In genomic region chr11:73978576-73979086, GRCh38 we compare ENCODE assay signal across 13 cellular contexts. TPM values are rescaled to one million over a fixed set of nuclear protein-coding genes. Genes with fewer than 3 reads are reported as not detected.
DNase-seq lines count a peak whose midpoint lies in the region; ATAC-seq and TF ChIP-seq lines count a peak whose summit lies in the region.
"Had no signal": no experiment of that assay in that cellular context is flagged by ENCODE, and none has a peak within 500 bp of the region (broad histone marks: within the 10 kb centered on the region; RNA-seq: fewer than 3 reads in every experiment).

No MANE protein-coding gene starts in this region.

- no peak overlapping the region for H3K4me3 ChIP-seq in BE2C (ENCODE audit: low read depth, low read length)
- H3K4me3 ChIP-seq in right atrium auricular region: no peak overlapping the region
- H3K4me3 ChIP-seq: A549, PC-9, right lobe of liver had no signal

- CTCF ChIA-PET in activated CD8-positive, alpha-beta memory T cell treated with anti-CD3 and anti-CD28 coated beads, Interleukin-2, amount 10 ng/mL, durations not matched to agents 7 days and 5 days (lab: Charles Lee): interaction anchor here (1.0 to 3.0 kb wide), 2 partner anchors 16 to 27 kb away, joined by 3 to 13 read pairs; no protein-coding TSS in a partner anchor

- peaks cover 71% of the 10 kb centered on the region for H3K4me1 Mint-ChIP-seq in activated CD8-positive, alpha-beta memory T cell treated with anti-CD3 and anti-CD28 coated beads, Interleukin-2, amount 10 ng/mL, durations not matched to agents 7 days and 5 days
- peaks cover 68% of the 10 kb centered on the region for H3K4me1 Mint-ChIP-seq in T-helper 2 cell treated with Interferon-gamma antibody and Interleukin-4, amounts not matched to agents 5 μg/mL and 100 μg/mL, for 36 hours (ENCODE audit: low read depth)
- H3K4me1 Mint-ChIP-seq in endothelial cell (ENCODE audit: unreplicated experiment): peaks cover 27% of the 10 kb centered on the region
- H3K4me1 Mint-ChIP-seq in stimulated activated effector memory CD8-positive, alpha-beta T cell treated with anti-CD3 and anti-CD28 coated beads, Interleukin-12 subunit alpha, Interleukin-12 subunit beta, amount 100 ng/mL, for 72 hours: peaks cover 89% of the 10 kb centered on the region

- H3K9me3 ChIP-seq in BE2C: no peaks in the 10 kb centered on the region
- H3K9me3 ChIP-seq in right atrium auricular region: no peaks in the 10 kb centered on the region
- H3K9me3 ChIP-seq: A549, right lobe of liver had no signal

- H3K36me3 ChIP-seq in BE2C: peaks cover 65% of the 10 kb centered on the region
- peaks cover 9% of the 10 kb centered on the region for H3K36me3 ChIP-seq in right atrium auricular region
- H3K36me3 ChIP-seq: right lobe of liver had no signal

- H3K27ac ChIP-seq in right atrium auricular region: no peak overlapping the region
- H3K27ac ChIP-seq: A549, PC-9, right lobe of liver had no signal

- no peak for DNase-seq in activated CD8-positive, alpha-beta memory T cell treated with anti-CD3 and anti-CD28 coated beads, Interleukin-2, amount 10 ng/mL, durations not matched to agents 7 days and 5 days
- no peak for DNase-seq in activated CD8-positive, alpha-beta memory T cell treated with anti-CD3 and anti-CD28 coated beads for 24 hours
- DNase-seq in T-helper 2 cell treated with Interferon-gamma antibody and Interleukin-4, amounts not matched to agents 5 μg/mL and 100 μg/mL, for 36 hours (ENCODE audit: low spot score): no peak
- DNase-seq in endothelial cell (ENCODE audit: low spot score) (no peak), BE2C (no peak), epidermal melanocyte (ENCODE audit: insufficient read length, low spot score) (no peak), right atrium auricular region (ENCODE audit: low spot score) (no peak)
- no peak for DNase-seq in stimulated activated effector memory CD8-positive, alpha-beta T cell treated with anti-CD3 and anti-CD28 coated beads, Interleukin-12 subunit alpha, Interleukin-12 subunit beta, amount 100 ng/mL, for 72 hours (ENCODE audit: low spot score in 2 of 2)
- DNase-seq: EL, PC-9 had no signal

- H3K4me3 Mint-ChIP-seq in activated CD8-positive, alpha-beta memory T cell treated with anti-CD3 and anti-CD28 coated beads, Interleukin-2, amount 10 ng/mL, durations not matched to agents 7 days and 5 days: peak overlapping the region; percentile 55
- peak overlapping the region; percentile 97 for H3K4me3 Mint-ChIP-seq in T-helper 2 cell treated with Interferon-gamma antibody and Interleukin-4, amounts not matched to agents 5 μg/mL and 100 μg/mL, for 36 hours
- no peak overlapping the region for H3K4me3 Mint-ChIP-seq in endothelial cell (ENCODE audit: unreplicated experiment)
- H3K4me3 Mint-ChIP-seq in stimulated activated effector memory CD8-positive, alpha-beta T cell treated with anti-CD3 and anti-CD28 coated beads, Interleukin-12 subunit alpha, Interleukin-12 subunit beta, amount 100 ng/mL, for 72 hours: peak overlapping the region; percentile 99

- no peaks in the 10 kb centered on the region for H3K27me3 Mint-ChIP-seq in activated CD8-positive, alpha-beta memory T cell treated with anti-CD3 and anti-CD28 coated beads, Interleukin-2, amount 10 ng/mL, durations not matched to agents 7 days and 5 days
- H3K27me3 Mint-ChIP-seq in T-helper 2 cell treated with Interferon-gamma antibody and Interleukin-4, amounts not matched to agents 5 μg/mL and 100 μg/mL, for 36 hours (ENCODE audit: low read depth): no peaks in the 10 kb centered on the region
- H3K27me3 Mint-ChIP-seq in endothelial cell (ENCODE audit: unreplicated experiment): peaks cover 20% of the 10 kb centered on the region

- peak overlapping the region; percentile 97 for H3K27ac Mint-ChIP-seq in activated CD8-positive, alpha-beta memory T cell treated with anti-CD3 and anti-CD28 coated beads, Interleukin-2, amount 10 ng/mL, durations not matched to agents 7 days and 5 days
- peak overlapping the region; percentile 94 for H3K27ac Mint-ChIP-seq in T-helper 2 cell treated with Interferon-gamma antibody and Interleukin-4, amounts not matched to agents 5 μg/mL and 100 μg/mL, for 36 hours
- H3K27ac Mint-ChIP-seq in endothelial cell (ENCODE audit: unreplicated experiment): peak overlapping the region; percentile 63
- peak overlapping the region; percentile 98 for H3K27ac Mint-ChIP-seq in stimulated activated effector memory CD8-positive, alpha-beta T cell treated with anti-CD3 and anti-CD28 coated beads, Interleukin-12 subunit alpha, Interleukin-12 subunit beta, amount 100 ng/mL, for 72 hours

- peaks cover 81% of the 10 kb centered on the region for H3K36me3 Mint-ChIP-seq in activated CD8-positive, alpha-beta memory T cell treated with anti-CD3 and anti-CD28 coated beads, Interleukin-2, amount 10 ng/mL, durations not matched to agents 7 days and 5 days
- peaks cover 86% of the 10 kb centered on the region for H3K36me3 Mint-ChIP-seq in T-helper 2 cell treated with Interferon-gamma antibody and Interleukin-4, amounts not matched to agents 5 μg/mL and 100 μg/mL, for 36 hours (ENCODE audit: low read depth)
- H3K36me3 Mint-ChIP-seq in endothelial cell (ENCODE audit: low read depth, unreplicated experiment): peaks cover 12% of the 10 kb centered on the region
- H3K36me3 Mint-ChIP-seq in stimulated activated effector memory CD8-positive, alpha-beta T cell treated with anti-CD3 and anti-CD28 coated beads, Interleukin-12 subunit alpha, Interleukin-12 subunit beta, amount 100 ng/mL, for 72 hours: peaks cover 97% of the 10 kb centered on the region

- ATAC-seq in activated CD8-positive, alpha-beta memory T cell treated with anti-CD3 and anti-CD28 coated beads, Interleukin-2, amount 10 ng/mL, durations not matched to agents 7 days and 5 days: no peak
- ATAC-seq in stimulated activated effector memory CD8-positive, alpha-beta T cell treated with anti-CD3 and anti-CD28 coated beads, Interleukin-12 subunit alpha, Interleukin-12 subunit beta, amount 100 ng/mL, for 72 hours: no peak
- ATAC-seq: A549, right lobe of liver had no signal

- TF ChIP-seq CTCF in endothelial cell (IDR thresholded peaks at IDR 0.05; ENCODE audit: unreplicated experiment) (no peak), BE2C (IDR thresholded peaks at IDR 0.05; ENCODE audit: low read depth, low read length) (no peak), right atrium auricular region (IDR thresholded peaks at IDR 0.05) (no peak)

- H3K4me1 ChIP-seq in BE2C (no peaks in the 10 kb centered on the region; the same call in 1 of the 2 replicates), right atrium auricular region (peaks cover 0 to 4% of the 10 kb centered on the region in 2 donors)

- no peaks in the 10 kb centered on the region for H3K27me3 ChIP-seq in BE2C
- no peaks in the 10 kb centered on the region for H3K27me3 ChIP-seq in right atrium auricular region
- H3K27me3 ChIP-seq: right lobe of liver had no signal

- H3K9me3 Mint-ChIP-seq in activated CD8-positive, alpha-beta memory T cell treated with anti-CD3 and anti-CD28 coated beads, Interleukin-2, amount 10 ng/mL, durations not matched to agents 7 days and 5 days (ENCODE audit: low read depth): no peaks in the 10 kb centered on the region
- H3K9me3 Mint-ChIP-seq in T-helper 2 cell treated with Interferon-gamma antibody and Interleukin-4, amounts not matched to agents 5 μg/mL and 100 μg/mL, for 36 hours: no peaks in the 10 kb centered on the region
- no peaks in the 10 kb centered on the region for H3K9me3 Mint-ChIP-seq in endothelial cell (ENCODE audit: unreplicated experiment)
- no peaks in the 10 kb centered on the region for H3K9me3 Mint-ChIP-seq in stimulated activated effector memory CD8-positive, alpha-beta T cell treated with anti-CD3 and anti-CD28 coated beads, Interleukin-12 subunit alpha, Interleukin-12 subunit beta, amount 100 ng/mL, for 72 hours

RNA-seq across cellular contexts. Expression of gene UCP2, which starts 4.0 kb away (rescaled TPM):
- total RNA-seq in activated CD8-positive, alpha-beta memory T cell treated with anti-CD3 and anti-CD28 coated beads, Interleukin-2, amount 10 ng/mL, durations not matched to agents 7 days and 5 days: 100 to 1,000 TPM; 199 to 288 TPM
- total RNA-seq in endothelial cell (ENCODE audit: unreplicated experiment) (12.8 TPM), right atrium auricular region (10 to 100 TPM in 1 of 2 donors, 1 to 10 TPM in 1; 8.2 to 13.2 TPM)
- 53.1 TPM for polyA plus RNA-seq in BE2C (2012; ENCODE audit: insufficient read depth, insufficient read length, low read depth)

RNA-seq across cellular contexts. Expression of gene DNAJB13, which starts 27.8 kb away (rescaled TPM):
- under 1 TPM; 0.26 to 0.29 TPM for total RNA-seq in activated CD8-positive, alpha-beta memory T cell treated with anti-CD3 and anti-CD28 coated beads, Interleukin-2, amount 10 ng/mL, durations not matched to agents 7 days and 5 days
- total RNA-seq in endothelial cell (ENCODE audit: unreplicated experiment): 0.36 TPM
- not detected for polyA plus RNA-seq in BE2C (2012; ENCODE audit: insufficient read depth, insufficient read length, low read depth)
- total RNA-seq in right atrium auricular region: not detected
- total RNA-seq: cardiac septum, right lobe of liver had no signal

RNA-seq across cellular contexts. Expression of gene UCP3, which starts 30.3 kb away (rescaled TPM):
- total RNA-seq in activated CD8-positive, alpha-beta memory T cell treated with anti-CD3 and anti-CD28 coated beads, Interleukin-2, amount 10 ng/mL, durations not matched to agents 7 days and 5 days: 1 to 10 TPM; 3.3 to 5.2 TPM
- total RNA-seq in endothelial cell (ENCODE audit: unreplicated experiment): 1.6 TPM
- 0.32 TPM for polyA plus RNA-seq in BE2C (2012; ENCODE audit: insufficient read depth, insufficient read length, low read depth)
- 1 to 10 TPM in 1 of 2 donors, under 1 TPM in 1; 0.37 to 1.1 TPM for total RNA-seq in right atrium auricular region

Comparison
In these comparisons a context has a peak if more than half of its experiments do, and no peak if none do; other contexts are left out.
1. RNA of gene UCP2, which starts 4.0 kb away (total RNA-seq): 199 to 288 TPM in activated CD8-positive, alpha-beta memory T cell treated with anti-CD3 and anti-CD28 coated beads, Interleukin-2, amount 10 ng/mL, durations not matched to agents 7 days and 5 days; 8.2 to 13.2 TPM in right atrium auricular region and 12.8 TPM in endothelial cell (single experiment); every median in the first group is over 10 times any median in the second.
2. Peak in every context shown above with its lines, with median percentiles within 50 percentile points of each other: H3K27ac Mint-ChIP-seq.